ENCODE assay signal across 1 cellular context in the genomic region with DNA sequence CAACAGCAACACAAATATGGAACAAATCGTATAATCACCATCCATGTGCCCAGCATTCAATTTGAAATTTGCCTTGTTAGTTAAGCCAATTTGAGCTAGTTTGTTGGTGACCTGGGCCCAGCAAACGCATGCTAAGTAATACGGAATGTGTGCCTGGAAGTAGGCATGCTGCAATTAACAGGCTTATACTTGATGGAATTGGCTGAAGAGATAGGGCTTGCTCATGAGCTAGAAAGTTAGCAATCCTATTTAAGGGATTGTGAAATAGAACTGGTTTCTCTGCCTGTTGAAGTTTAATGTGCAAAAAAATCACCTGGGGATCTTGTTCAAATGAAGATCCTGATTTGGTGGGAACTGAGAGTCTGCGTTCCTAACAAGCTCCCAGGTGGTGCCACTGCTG.
TF ChIP-seq lines count a peak whose summit lies in the region.

No MANE protein-coding gene starts in this region.

TF ChIP-seq in H1, 55 proteins besides CTCF, POLR2A, EP300 and RAD21:
- no peak for TF ChIP-seq JUND (IDR thresholded peaks at IDR 0.05; ENCODE audit: low read length)
